Comparison of ENCODE assay signal across 1 cellular context in genomic region chr11:72024073-72024749, GRCh38.
TF ChIP-seq lines count a peak whose summit lies in the region.

No MANE protein-coding gene starts in this region.

TF ChIP-seq in K562, 482 proteins besides CTCF, POLR2A, EP300 and RAD21:
- TF ChIP-seq NR1H2 (CRISPR knock-in tag; IDR thresholded peaks at IDR 0.05) (no peak), NFATC3 (IDR thresholded peaks at IDR 0.05) (no peak), CCNT2 (IDR thresholded peaks at IDR 0.05; ENCODE audit: borderline replicate concordance, extremely low read depth, insufficient read length, low read depth, low read length) (no peak), ZMIZ1 (IDR thresholded peaks at IDR 0.05; ENCODE audit: low read depth in 2 of 2, low read length in 2 of 2) (no peak), HIVEP1 (CRISPR knock-in tag; IDR thresholded peaks at IDR 0.05) (no peak), ZBTB40 (IDR thresholded peaks at IDR 0.05) (no peak), ZBTB40 (CRISPR knock-in tag; IDR thresholded peaks at IDR 0.05) (no peak), HBP1 (CRISPR knock-in tag; IDR thresholded peaks at IDR 0.05) (no peak), ESRRA (IDR thresholded peaks at IDR 0.05; ENCODE audit: borderline replicate concordance, low read depth) (no peak), C11orf30 (IDR thresholded peaks at IDR 0.05; ENCODE audit: low read depth) (peak; percentile 51; the same call in 1 of the 2 replicates), ZNF77 (CRISPR knock-in tag; IDR thresholded peaks at IDR 0.05) (no peak), RBM25 (IDR thresholded peaks at IDR 0.05; ENCODE audit: low read depth, low read length, severe bottlenecking) (no peak), ZNF316 (IDR thresholded peaks at IDR 0.05) (peak; percentile 67), MITF (IDR thresholded peaks at IDR 0.05) (no peak), MAFG (tag; conservative IDR thresholded peaks at IDR 0.05) (0 out of 2 replicates have a peak, but pooled peaks have one; percentile 32), KLF13 (tag; IDR thresholded peaks at IDR 0.05; ENCODE audit: borderline replicate concordance, low read depth) (no peak), POLR2G (IDR thresholded peaks at IDR 0.05; ENCODE audit: low read depth, low read length) (no peak), ZC3H4 (CRISPR knock-in tag; IDR thresholded peaks at IDR 0.05; ENCODE audit: borderline replicate concordance) (no peak), RFX7 (CRISPR knock-in tag; IDR thresholded peaks at IDR 0.05) (no peak)
- TF ChIP-seq, protein P1, sequence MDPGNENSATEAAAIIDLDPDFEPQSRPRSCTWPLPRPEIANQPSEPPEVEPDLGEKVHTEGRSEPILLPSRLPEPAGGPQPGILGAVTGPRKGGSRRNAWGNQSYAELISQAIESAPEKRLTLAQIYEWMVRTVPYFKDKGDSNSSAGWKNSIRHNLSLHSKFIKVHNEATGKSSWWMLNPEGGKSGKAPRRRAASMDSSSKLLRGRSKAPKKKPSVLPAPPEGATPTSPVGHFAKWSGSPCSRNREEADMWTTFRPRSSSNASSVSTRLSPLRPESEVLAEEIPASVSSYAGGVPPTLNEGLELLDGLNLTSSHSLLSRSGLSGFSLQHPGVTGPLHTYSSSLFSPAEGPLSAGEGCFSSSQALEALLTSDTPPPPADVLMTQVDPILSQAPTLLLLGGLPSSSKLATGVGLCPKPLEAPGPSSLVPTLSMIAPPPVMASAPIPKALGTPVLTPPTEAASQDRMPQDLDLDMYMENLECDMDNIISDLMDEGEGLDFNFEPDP (CRISPR knock-in tag; IDR thresholded peaks at IDR 0.05): no peak
TF ChIP-seq in K562: peak in this region for 3.
